9 cellular contexts compared by ENCODE assay signal in genomic region chr5:149448831-149449714, GRCh38.
A peak's percentile ranks its signal among the peaks of the same experiment; 100 is the strongest.
DNase-seq lines count a peak whose midpoint lies in the region; ATAC-seq and TF ChIP-seq lines count a peak whose summit lies in the region.
"Had no signal": no experiment of that assay in that cellular context is flagged by ENCODE, and none has a peak within 500 bp of the region (broad histone marks: within the 10 kb centered on the region; RNA-seq: fewer than 3 reads in every experiment).

No MANE protein-coding gene starts in this region.

- H3K4me1 ChIP-seq in osteoblast (ENCODE audit: insufficient read depth, low read length) = peaks cover 41% of the 10 kb centered on the region

- no peak overlapping the region for H3K4me3 ChIP-seq in NB4 (ENCODE audit: low read depth, low read length)
- no peak overlapping the region for H3K4me3 ChIP-seq in choroid plexus epithelial cell (ENCODE audit: low read depth, low read length)
- no peak overlapping the region for H3K4me3 ChIP-seq in osteoblast (ENCODE audit: insufficient read depth, low read length)

- no peaks in the 10 kb centered on the region for H4K20me1 ChIP-seq in osteoblast (ENCODE audit: insufficient read depth, low read length)

- ATAC-seq in GM19397 (IDR thresholded peaks at IDR 0.05; ENCODE audit: unreplicated experiment) (no peak), HG02798 (IDR thresholded peaks at IDR 0.05; ENCODE audit: poor library complexity, unreplicated experiment) (no peak)

- H3K4me2 ChIP-seq in osteoblast (ENCODE audit: insufficient read depth, low read length) = no peak overlapping the region

- H3K9me3 ChIP-seq in osteoblast (ENCODE audit: low read depth, low read length) = no peaks in the 10 kb centered on the region

- peak; percentile 29 for TF ChIP-seq CTCF in NB4 (IDR thresholded peaks at IDR 0.05; ENCODE audit: low read depth, low read length)
- peak; percentile 79 for TF ChIP-seq CTCF in choroid plexus epithelial cell (conservative IDR thresholded peaks at IDR 0.05; ENCODE audit: low read depth, low read length)
- peak; percentile 63 for TF ChIP-seq CTCF in osteoblast (IDR thresholded peaks at IDR 0.05; ENCODE audit: extremely low read depth, low read depth, low read length)

- no peak for TF ChIP-seq POLR2A in NB4 (IDR thresholded peaks at IDR 0.05; ENCODE audit: extremely low read depth, insufficient read length)

- DNase-seq in ELR (ENCODE audit: low read depth) (peak; percentile 61), NB4 (ENCODE audit: low read depth) (peak; percentile 43), choroid plexus epithelial cell (ENCODE audit: low read depth) (peak; percentile 70), osteoblast (ENCODE audit: insufficient read length, low spot score, missing footprints) (peak; percentile 42), posterior vena cava (ENCODE audit: low spot score) (no peak), H4 (ENCODE audit: low spot score) (no peak)
- DNase-seq: NCI-H345 had no signal

- intact Hi-C loops in posterior vena cava (cut with DNase I) = no loop called here

- H3K27me3 ChIP-seq in osteoblast (ENCODE audit: insufficient read depth, low read length) = no peaks in the 10 kb centered on the region

- peak overlapping the region; percentile 37 for H3K27ac ChIP-seq in osteoblast (ENCODE audit: low read depth, low read length)

- no peaks in the 10 kb centered on the region for H3K36me3 ChIP-seq in osteoblast (ENCODE audit: insufficient read depth, low read length)

- no peak overlapping the region for H2AFZ ChIP-seq in osteoblast (ENCODE audit: low read length)

- no peaks in the 10 kb centered on the region for H3K79me2 ChIP-seq in osteoblast (ENCODE audit: insufficient read depth, low read length)

Comparison
In these comparisons a context has a peak if more than half of its experiments do, and no peak if none do; other contexts are left out.
1. DNase-seq: peak in ELR (single experiment), NB4 (single experiment), choroid plexus epithelial cell (single experiment) and osteoblast (single experiment); none in posterior vena cava (single experiment) and H4 (single experiment).
2. CTCF ChIP-seq: peak in every context shown above with its lines; median percentile 79 in choroid plexus epithelial cell; 63 in osteoblast; 29 in NB4.